13 cellular contexts compared by ENCODE assay signal in genomic region chr6:43878823-43879495, GRCh38.
A peak's percentile ranks its signal among the peaks of the same experiment; 100 is the strongest.
DNase-seq lines count a peak whose midpoint lies in the region; ATAC-seq and TF ChIP-seq lines count a peak whose summit lies in the region.
"Had no signal": no experiment of that assay in that cellular context is flagged by ENCODE, and none has a peak within 500 bp of the region (broad histone marks: within the 10 kb centered on the region; RNA-seq: fewer than 3 reads in every experiment).

No MANE protein-coding gene starts in this region.

- H3K27ac ChIP-seq in C4-2B (peak overlapping the region; percentile 6), sigmoid colon (no peak overlapping the region)

- H3K27me3 ChIP-seq in sigmoid colon: no peaks in the 10 kb centered on the region

- peaks cover 42% of the 10 kb centered on the region for H3K4me1 Mint-ChIP-seq in neural crest cell
- H3K4me1 Mint-ChIP-seq: activated CD4-positive, alpha-beta T cell treated with anti-CD3 and anti-CD28 coated beads, Interleukin-2, amount 10 ng/mL, durations not matched to agents 7 days and 5 days; CD8-positive, alpha-beta memory T cell had no signal

- H3K36me3 Mint-ChIP-seq in neural crest cell (ENCODE audit: low read depth): no peaks in the 10 kb centered on the region
- H3K36me3 Mint-ChIP-seq: CD8-positive, alpha-beta memory T cell had no signal

- no peaks in the 10 kb centered on the region for H3K9me3 ChIP-seq in sigmoid colon

- peak; percentile 33 for ATAC-seq in esophagus mucosa

- DNase-seq in NCI-H2171 treated with DMSO at 0.1 percent for 48 hours (lab: John Stamatoyannopoulos, UW): peak; percentile 45
- peak; percentile 51 for DNase-seq in neural crest cell (ENCODE audit: low read depth, low spot score)
- no peak for DNase-seq in A172 (ENCODE audit: low spot score)
- DNase-seq in DMS153 (lab: John Stamatoyannopoulos, UW): no peak
- no peak for DNase-seq in sigmoid colon
- DNase-seq in DMS53 treated with DMSO at 0.1 percent for 48 hours (lab: John Stamatoyannopoulos, UW; ENCODE audit: unreplicated experiment): no peak
- DNase-seq: activated CD4-positive, alpha-beta T cell treated with anti-CD3 and anti-CD28 coated beads, Interleukin-2, amount 10 ng/mL, durations not matched to agents 7 days and 5 days; CD8-positive, alpha-beta memory T cell; H9; Kasumi-1; NCI-H526 treated with DMSO at 0.1 percent for 48 hours had no signal

- peak overlapping the region; percentile 10 for H3K4me3 Mint-ChIP-seq in neural crest cell
- H3K4me3 Mint-ChIP-seq: activated CD4-positive, alpha-beta T cell treated with anti-CD3 and anti-CD28 coated beads, Interleukin-2, amount 10 ng/mL, durations not matched to agents 7 days and 5 days; CD8-positive, alpha-beta memory T cell; H9 had no signal

- H3K27me3 Mint-ChIP-seq in neural crest cell (ENCODE audit: low read depth): no peaks in the 10 kb centered on the region
- H3K27me3 Mint-ChIP-seq: activated CD4-positive, alpha-beta T cell treated with anti-CD3 and anti-CD28 coated beads, Interleukin-2, amount 10 ng/mL, durations not matched to agents 7 days and 5 days; CD8-positive, alpha-beta memory T cell had no signal

- H3K27ac Mint-ChIP-seq in neural crest cell (ENCODE audit: unreplicated experiment): peak overlapping the region; percentile 22
- H3K27ac Mint-ChIP-seq: activated CD4-positive, alpha-beta T cell treated with anti-CD3 and anti-CD28 coated beads, Interleukin-2, amount 10 ng/mL, durations not matched to agents 7 days and 5 days had no signal

- TF ChIP-seq EP300 in sigmoid colon (IDR thresholded peaks at IDR 0.05): no peak

- H3K36me3 ChIP-seq in sigmoid colon: no peaks in the 10 kb centered on the region

- no peak for TF ChIP-seq POLR2A in sigmoid colon (IDR thresholded peaks at IDR 0.05)

- intact Hi-C loops in sigmoid colon (cut with DNase I): no loop called here

- H3K4me3 ChIP-seq in sigmoid colon: no peak overlapping the region

- WGBS in sigmoid colon, 2 donors: 70 to 81% methylated on average over 11 of the region's 11 CpGs

- no peak for TF ChIP-seq CTCF in C4-2B (conservative IDR thresholded peaks at IDR 0.05)
- TF ChIP-seq CTCF in neural crest cell (conservative IDR thresholded peaks at IDR 0.05): no peak
- TF ChIP-seq CTCF in sigmoid colon (IDR thresholded peaks at IDR 0.05): no peak

- H3K4me1 ChIP-seq in sigmoid colon: no peaks in the 10 kb centered on the region

- H3K9me3 Mint-ChIP-seq in neural crest cell: no peaks in the 10 kb centered on the region
- H3K9me3 Mint-ChIP-seq: activated CD4-positive, alpha-beta T cell treated with anti-CD3 and anti-CD28 coated beads, Interleukin-2, amount 10 ng/mL, durations not matched to agents 7 days and 5 days; CD8-positive, alpha-beta memory T cell; H9 had no signal

Comparison
In these comparisons a context has a peak if more than half of its experiments do, and no peak if none do; other contexts are left out.
1. DNase-seq: peak in NCI-H2171 treated with DMSO at 0.1 percent for 48 hours (single experiment) and neural crest cell (single experiment); none in A172 (single experiment), DMS153 (single experiment), sigmoid colon (single experiment) and DMS53 treated with DMSO at 0.1 percent for 48 hours (single experiment).